Comparison of ENCODE assay signal across 8 cellular contexts in genomic region chr4:6019316-6020263, GRCh38. TPM values are rescaled to one million over a fixed set of nuclear protein-coding genes. Genes with fewer than 3 reads are reported as not detected.
A peak's percentile ranks its signal among the peaks of the same experiment; 100 is the strongest.
DNase-seq lines count a peak whose midpoint lies in the region; ATAC-seq and TF ChIP-seq lines count a peak whose summit lies in the region.

No MANE protein-coding gene starts in this region.

- DNase-seq in CD4-positive, alpha-beta memory T cell = peak in 3 of 5 donors; percentile 10 to 16 (median 12)
- DNase-seq in GM03348 (ENCODE audit: low spot score) (peak; percentile 72), NCI-H1930 (lab: John Stamatoyannopoulos, UW) (peak; percentile 48 to 59), ascending aorta (ENCODE audit: low spot score in 2 of 2) (no peak), immature natural killer cell (peak in 2 of 3 donors; percentile 8 to 28), superior temporal gyrus (ENCODE audit: extremely low spot score) (peak; percentile 85)

- H3K27me3 Mint-ChIP-seq in CD4-positive, alpha-beta memory T cell = peaks cover 0 to 3% of the 10 kb centered on the region in 2 donors
- peaks cover 0 to 3% (median 2%) of the 10 kb centered on the region in 3 donors for H3K27me3 Mint-ChIP-seq in immature natural killer cell (ENCODE audit: low read depth in 3 of 3)

- POLR2A ChIA-PET in CD4-positive, alpha-beta memory T cell (lab: Charles Lee; ENCODE audit: partially characterized antibody) = no interaction called here

- ATAC-seq in HG02973 (IDR thresholded peaks at IDR 0.05; ENCODE audit: unreplicated experiment) (no peak), HG03108 (IDR thresholded peaks at IDR 0.05; ENCODE audit: unreplicated experiment) (no peak)

- H3K27ac ChIP-seq in CD4-positive, alpha-beta memory T cell (ENCODE audit: low read depth, low read length) = no peak overlapping the region
- H3K27ac ChIP-seq in ascending aorta = no peak overlapping the region

- no peak overlapping the region for H3K27ac Mint-ChIP-seq in CD4-positive, alpha-beta memory T cell
- no peak overlapping the region for H3K27ac Mint-ChIP-seq in immature natural killer cell

- no peaks in the 10 kb centered on the region for H3K36me3 ChIP-seq in CD4-positive, alpha-beta memory T cell (ENCODE audit: insufficient read depth, low read length)
- no peaks in the 10 kb centered on the region for H3K36me3 ChIP-seq in ascending aorta

- CTCF ChIA-PET in CD4-positive, alpha-beta memory T cell (lab: Charles Lee; ENCODE audit: partially characterized antibody) = interaction anchor here (1.0 to 2.5 kb wide), 5 partner anchors 8 to 22 kb away, joined by 3 to 7 read pairs (median 4); no protein-coding TSS in a partner anchor

- peaks cover 0 to 1% (median under 1%) of the 10 kb centered on the region in 4 donors for H3K4me1 Mint-ChIP-seq in CD4-positive, alpha-beta memory T cell
- no peaks in the 10 kb centered on the region for H3K4me1 Mint-ChIP-seq in immature natural killer cell

- H3K4me3 Mint-ChIP-seq in CD4-positive, alpha-beta memory T cell = no peak overlapping the region
- no peak overlapping the region for H3K4me3 Mint-ChIP-seq in immature natural killer cell

- H3K9me3 Mint-ChIP-seq in CD4-positive, alpha-beta memory T cell = peaks cover 0 to 1% (median 0%) of the 10 kb centered on the region in 8 donors
- no peaks in the 10 kb centered on the region for H3K9me3 Mint-ChIP-seq in immature natural killer cell

- no peak overlapping the region for H3K4me3 ChIP-seq in CD4-positive, alpha-beta memory T cell (ENCODE audit: low read length in 2 of 2)
- no peak overlapping the region for H3K4me3 ChIP-seq in ascending aorta

- no peaks in the 10 kb centered on the region for H3K9me3 ChIP-seq in CD4-positive, alpha-beta memory T cell (ENCODE audit: control insufficient read depth in 1 of 2, low read length in 2 of 2)
- H3K9me3 ChIP-seq in ascending aorta = no peaks in the 10 kb centered on the region

- intact Hi-C loops in CD4-positive, alpha-beta memory T cell (cut with micrococcal nuclease) = no loop called here
- intact Hi-C loops in ascending aorta (cut with DNase I) = no loop called here

- no peaks in the 10 kb centered on the region for H3K27me3 ChIP-seq in CD4-positive, alpha-beta memory T cell (ENCODE audit: insufficient read depth, low read length)
- H3K27me3 ChIP-seq in ascending aorta = no peaks in the 10 kb centered on the region

- no peaks in the 10 kb centered on the region for H3K36me3 Mint-ChIP-seq in CD4-positive, alpha-beta memory T cell
- H3K36me3 Mint-ChIP-seq in immature natural killer cell = peaks cover 0 to 3% (median 0%) of the 10 kb centered on the region in 3 donors

- H3K4me1 ChIP-seq in CD4-positive, alpha-beta memory T cell (ENCODE audit: insufficient read depth, low read length) = no peaks in the 10 kb centered on the region
- H3K4me1 ChIP-seq in ascending aorta = no peaks in the 10 kb centered on the region

- TF ChIP-seq CTCF in ascending aorta (IDR thresholded peaks at IDR 0.05) = peak in 2 of 3 experiments; percentile 43 to 70

RNA-seq across cellular contexts. Expression of gene C4orf50, which starts 1.4 kb away (rescaled TPM):
- under 1 TPM; 0.25 to 0.26 TPM for total RNA-seq in CD4-positive, alpha-beta memory T cell
- polyA plus RNA-seq in CD4-positive, alpha-beta memory T cell = under 1 TPM in 1 of 2 donors, not detected in 1; 0.02 TPM
- not detected for total RNA-seq in ascending aorta
- under 1 TPM in 1 of 3 donors, not detected in 2; 0.04 TPM for polyA plus RNA-seq in immature natural killer cell

Comparison
In these comparisons a context has a peak if more than half of its experiments do, and no peak if none do; other contexts are left out.
1. DNase-seq: peak in CD4-positive, alpha-beta memory T cell (3 of 5), GM03348 (single experiment), NCI-H1930 (2 of 2), immature natural killer cell (2 of 3) and superior temporal gyrus (single experiment); none in ascending aorta (0 of 2).